In genomic region chr2:16553222-16553621, GRCh38 we compare ENCODE assay signal across 8 cellular contexts.
A peak's percentile ranks its signal among the peaks of the same experiment; 100 is the strongest.
DNase-seq lines count a peak whose midpoint lies in the region; ATAC-seq and TF ChIP-seq lines count a peak whose summit lies in the region.

No MANE protein-coding gene starts in this region.

- H3K4me1 ChIP-seq in gastroesophageal sphincter = no peaks in the 10 kb centered on the region

- no peaks in the 10 kb centered on the region for H3K4me1 Mint-ChIP-seq in progenitor cell of endocrine pancreas (ENCODE audit: low read depth)

- TF ChIP-seq EP300 in gastroesophageal sphincter (IDR thresholded peaks at IDR 0.05) = no peak

- no peaks in the 10 kb centered on the region for H3K9me3 ChIP-seq in gastroesophageal sphincter

- H3K27ac ChIP-seq in gastroesophageal sphincter = no peak overlapping the region

- ATAC-seq in gastroesophageal sphincter (no peak), GM19351 (IDR thresholded peaks at IDR 0.05; ENCODE audit: unreplicated experiment) (no peak), GM18517 (IDR thresholded peaks at IDR 0.05; ENCODE audit: unreplicated experiment) (no peak)

- TF ChIP-seq CTCF in gastroesophageal sphincter (IDR thresholded peaks at IDR 0.05) = peak; percentile 46 to 61 (median 50)
- peak; percentile 71 for TF ChIP-seq CTCF in progenitor cell of endocrine pancreas (IDR thresholded peaks at IDR 0.05; ENCODE audit: unreplicated experiment)

- H3K36me3 Mint-ChIP-seq in progenitor cell of endocrine pancreas (ENCODE audit: insufficient read depth) = no peaks in the 10 kb centered on the region

- H3K4me3 Mint-ChIP-seq in progenitor cell of endocrine pancreas (ENCODE audit: low read depth) = no peak overlapping the region

- peaks cover 3% of the 10 kb centered on the region for H3K27me3 Mint-ChIP-seq in progenitor cell of endocrine pancreas

- DNase-seq in NCI-H2227 (lab: John Stamatoyannopoulos, UW; ENCODE audit: unreplicated experiment) = peak; percentile 20
- no peak for DNase-seq in NCI-H2227 treated with DMSO at 0.1 percent for 48 hours (lab: John Stamatoyannopoulos, UW)
- DNase-seq in HK-2 (ENCODE audit: unreplicated experiment) = peak; percentile 19
- peak; percentile 7 to 44 for DNase-seq in SHP77 (lab: John Stamatoyannopoulos, UW)
- DNase-seq in progenitor cell of endocrine pancreas (ENCODE audit: low spot score, unreplicated experiment) = peak; percentile 10

- no peak overlapping the region for H3K27ac Mint-ChIP-seq in progenitor cell of endocrine pancreas

- no peaks in the 10 kb centered on the region for H3K27me3 ChIP-seq in gastroesophageal sphincter

- WGBS in gastroesophageal sphincter (ENCODE audit: low coverage in 1 of 2), 2 donors = 65 to 70% methylated on average over 4 of the region's 4 CpGs

- no peak for TF ChIP-seq POLR2A in gastroesophageal sphincter (IDR thresholded peaks at IDR 0.05)

- peaks cover 0 to 65% of the 10 kb centered on the region in 2 donors for H3K36me3 ChIP-seq in gastroesophageal sphincter

- H3K4me3 ChIP-seq in gastroesophageal sphincter = no peak overlapping the region

- H3K9me3 Mint-ChIP-seq in progenitor cell of endocrine pancreas (ENCODE audit: low read depth) = no peaks in the 10 kb centered on the region
